Comparison of ENCODE assay signal across 1 cellular context in genomic region chr17:48491527-48492273, GRCh38.
TF ChIP-seq lines count a peak whose summit lies in the region.

No MANE protein-coding gene starts in this region.

TF ChIP-seq in K562, 482 proteins besides CTCF, POLR2A, EP300 and RAD21 (continued from another document):
- TF ChIP-seq, protein P1, sequence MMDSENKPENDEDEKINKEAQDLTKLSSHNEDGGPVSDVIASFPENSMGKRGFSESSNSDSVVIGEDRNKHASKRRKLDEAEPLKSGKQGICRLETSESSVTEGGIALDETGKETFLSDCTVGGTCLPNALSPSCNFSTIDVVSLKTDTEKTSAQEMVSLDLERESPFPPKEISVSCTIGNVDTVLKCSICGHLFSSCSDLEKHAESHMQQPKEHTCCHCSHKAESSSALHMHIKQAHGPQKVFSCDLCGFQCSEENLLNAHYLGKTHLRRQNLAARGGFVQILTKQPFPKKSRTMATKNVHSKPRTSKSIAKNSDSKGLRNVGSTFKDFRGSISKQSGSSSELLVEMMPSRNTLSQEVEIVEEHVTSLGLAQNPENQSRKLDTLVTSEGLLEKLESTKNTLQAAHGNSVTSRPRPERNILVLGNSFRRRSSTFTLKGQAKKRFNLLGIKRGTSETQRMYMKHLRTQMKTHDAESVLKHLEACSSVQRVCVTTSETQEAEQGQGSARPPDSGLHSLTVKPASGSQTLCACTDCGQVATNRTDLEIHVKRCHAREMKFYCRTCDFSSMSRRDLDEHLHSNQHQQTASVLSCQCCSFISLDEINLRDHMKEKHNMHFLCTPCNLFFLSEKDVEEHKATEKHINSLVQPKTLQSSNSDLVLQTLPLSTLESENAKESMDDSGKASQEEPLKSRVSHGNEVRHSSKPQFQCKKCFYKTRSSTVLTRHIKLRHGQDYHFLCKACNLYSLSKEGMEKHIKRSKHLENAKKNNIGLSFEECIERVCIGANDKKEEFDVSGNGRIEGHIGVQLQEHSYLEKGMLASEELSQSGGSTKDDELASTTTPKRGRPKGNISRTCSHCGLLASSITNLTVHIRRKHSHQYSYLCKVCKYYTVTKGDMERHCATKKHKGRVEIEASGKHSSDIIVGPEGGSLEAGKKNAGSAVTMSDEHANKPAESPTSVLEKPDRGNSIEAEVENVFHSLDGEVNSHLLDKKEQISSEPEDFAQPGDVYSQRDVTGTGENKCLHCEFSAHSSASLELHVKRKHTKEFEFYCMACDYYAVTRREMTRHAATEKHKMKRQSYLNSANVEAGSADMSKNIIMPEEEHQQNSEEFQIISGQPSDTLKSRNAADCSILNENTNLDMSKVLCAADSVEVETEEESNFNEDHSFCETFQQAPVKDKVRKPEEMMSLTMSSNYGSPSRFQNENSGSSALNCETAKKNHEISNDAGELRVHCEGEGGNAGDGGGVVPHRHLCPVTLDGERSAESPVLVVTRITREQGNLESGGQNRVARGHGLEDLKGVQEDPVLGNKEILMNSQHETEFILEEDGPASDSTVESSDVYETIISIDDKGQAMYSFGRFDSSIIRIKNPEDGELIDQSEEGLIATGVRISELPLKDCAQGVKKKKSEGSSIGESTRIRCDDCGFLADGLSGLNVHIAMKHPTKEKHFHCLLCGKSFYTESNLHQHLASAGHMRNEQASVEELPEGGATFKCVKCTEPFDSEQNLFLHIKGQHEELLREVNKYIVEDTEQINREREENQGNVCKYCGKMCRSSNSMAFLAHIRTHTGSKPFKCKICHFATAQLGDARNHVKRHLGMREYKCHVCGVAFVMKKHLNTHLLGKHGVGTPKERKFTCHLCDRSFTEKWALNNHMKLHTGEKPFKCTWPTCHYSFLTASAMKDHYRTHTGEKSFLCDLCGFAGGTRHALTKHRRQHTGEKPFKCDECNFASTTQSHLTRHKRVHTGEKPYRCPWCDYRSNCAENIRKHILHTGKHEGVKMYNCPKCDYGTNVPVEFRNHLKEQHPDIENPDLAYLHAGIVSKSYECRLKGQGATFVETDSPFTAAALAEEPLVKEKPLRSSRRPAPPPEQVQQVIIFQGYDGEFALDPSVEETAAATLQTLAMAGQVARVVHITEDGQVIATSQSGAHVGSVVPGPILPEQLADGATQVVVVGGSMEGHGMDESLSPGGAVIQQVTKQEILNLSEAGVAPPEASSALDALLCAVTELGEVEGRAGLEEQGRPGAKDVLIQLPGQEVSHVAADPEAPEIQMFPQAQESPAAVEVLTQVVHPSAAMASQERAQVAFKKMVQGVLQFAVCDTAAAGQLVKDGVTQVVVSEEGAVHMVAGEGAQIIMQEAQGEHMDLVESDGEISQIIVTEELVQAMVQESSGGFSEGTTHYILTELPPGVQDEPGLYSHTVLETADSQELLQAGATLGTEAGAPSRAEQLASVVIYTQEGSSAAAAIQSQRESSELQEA (IDR thresholded peaks at IDR 0.05; ENCODE audit: low read depth), result no peak
- TF ChIP-seq ZNF778 (CRISPR knock-in tag; IDR thresholded peaks at IDR 0.05) (no peak), TCF7 (IDR thresholded peaks at IDR 0.05; ENCODE audit: borderline replicate concordance) (no peak), SMARCA5 (IDR thresholded peaks at IDR 0.05) (peak; percentile 87; the same call in 1 of the 2 replicates), HNRNPK (IDR thresholded peaks at IDR 0.05; ENCODE audit: low read depth, low read length, poor library complexity, severe bottlenecking) (no peak), STAT6 (CRISPR knock-in tag; IDR thresholded peaks at IDR 0.05) (no peak), MEIS2 (IDR thresholded peaks at IDR 0.05; ENCODE audit: partially characterized antibody) (peak; percentile 42), NR2C1 (IDR thresholded peaks at IDR 0.05) (no peak), NR2C1 (tag; IDR thresholded peaks at IDR 0.05) (no peak), RHOXF2B (CRISPR knock-in tag; conservative IDR thresholded peaks at IDR 0.05) (no peak), OTX1 (CRISPR knock-in tag; IDR thresholded peaks at IDR 0.05) (no peak), ZNF780A (CRISPR knock-in tag; IDR thresholded peaks at IDR 0.05) (no peak), HDAC3 (IDR thresholded peaks at IDR 0.05; ENCODE audit: borderline replicate concordance, partially characterized antibody) (peak; percentile 55), HLTF (IDR thresholded peaks at IDR 0.05) (peak; percentile 63; the same call in 1 of the 2 replicates), BRD4 (IDR thresholded peaks at IDR 0.05) (0 out of 2 replicates have a peak, but pooled peaks have one; percentile 10), HDAC2 (IDR thresholded peaks at IDR 0.05) (0 out of 2 replicates have a peak, but pooled peaks have one; percentile 70), BMI1 (IDR thresholded peaks at IDR 0.05; ENCODE audit: low read length) (peak; percentile 44; the same call in 1 of the 2 replicates), FOSL1 (tag; conservative IDR thresholded peaks at IDR 0.05) (peak; percentile 45), STAT5A (IDR thresholded peaks at IDR 0.05; ENCODE audit: borderline replicate concordance, low read length) (peak; percentile 74), TRIM24 (IDR thresholded peaks at IDR 0.05) (no peak), NFE2L1 (tag; IDR thresholded peaks at IDR 0.05; ENCODE audit: borderline replicate concordance, low read depth) (no peak), FOXA3 (CRISPR knock-in tag; conservative IDR thresholded peaks at IDR 0.05 in 1 of 2, IDR thresholded peaks at IDR 0.05 in 1 of 2) (no peak), CC2D1A (IDR thresholded peaks at IDR 0.05) (peak; percentile 54; the same call in 1 of the 2 replicates), FOXK2 (conservative IDR thresholded peaks at IDR 0.05 in 1 of 2, IDR thresholded peaks at IDR 0.05 in 1 of 2; ENCODE audit: low read depth in 2 of 2) (peak; percentile 69 to 75), ZNF408 (CRISPR knock-in tag; IDR thresholded peaks at IDR 0.05; ENCODE audit: low read depth) (no peak), FUS (optimal IDR thresholded peaks at IDR 0.05; ENCODE audit: low read depth, low read length) (no peak), RFX1 (IDR thresholded peaks at IDR 0.05) (peak; percentile 87), ZBTB49 (CRISPR knock-in tag; IDR thresholded peaks at IDR 0.05; ENCODE audit: borderline replicate concordance) (no peak), ZNF140 (CRISPR knock-in tag; IDR thresholded peaks at IDR 0.05) (no peak), YY1 (IDR thresholded peaks at IDR 0.05; ENCODE audit: borderline replicate concordance in 1 of 3, control insufficient read depth in 1 of 3, extremely low read depth in 1 of 3, insufficient read depth in 3 of 3, insufficient read length in 1 of 3, insufficient replicate concordance in 2 of 3, low read depth in 1 of 3, low read length in 2 of 3) (no peak), ZNF384 (IDR thresholded peaks at IDR 0.05; ENCODE audit: low read depth, low read length) (peak; percentile 59; the same call in 1 of the 2 replicates), SMAD4 (CRISPR knock-in tag; conservative IDR thresholded peaks at IDR 0.05) (peak; percentile 88), SAP30 (IDR thresholded peaks at IDR 0.05; ENCODE audit: borderline replicate concordance, insufficient read depth, low read depth, low read length, poor library complexity, severe bottlenecking) (no peak), KDM1A (IDR thresholded peaks at IDR 0.05) (peak in 1 of 2 experiments; percentile 60; a peak in 1 of 4 replicates), JUND (IDR thresholded peaks at IDR 0.05; ENCODE audit: borderline replicate concordance, low read depth, low read length) (0 out of 2 replicates have a peak, but pooled peaks have one; percentile 7), JUND (tag; IDR thresholded peaks at IDR 0.05; ENCODE audit: borderline replicate concordance, low read depth, low read length) (no peak), HCFC1 (IDR thresholded peaks at IDR 0.05; ENCODE audit: low read depth, low read length) (no peak), TAF9B (IDR thresholded peaks at IDR 0.05; ENCODE audit: partially characterized antibody) (no peak), ZNF354B (CRISPR knock-in tag; IDR thresholded peaks at IDR 0.05) (no peak; the same call in 1 of the 2 replicates), ZBTB1 (CRISPR knock-in tag; IDR thresholded peaks at IDR 0.05; ENCODE audit: borderline replicate concordance, low read depth) (no peak), MTA3 (IDR thresholded peaks at IDR 0.05; ENCODE audit: borderline replicate concordance) (0 out of 2 replicates have a peak, but pooled peaks have one; percentile 21)
- TF ChIP-seq, protein P2, sequence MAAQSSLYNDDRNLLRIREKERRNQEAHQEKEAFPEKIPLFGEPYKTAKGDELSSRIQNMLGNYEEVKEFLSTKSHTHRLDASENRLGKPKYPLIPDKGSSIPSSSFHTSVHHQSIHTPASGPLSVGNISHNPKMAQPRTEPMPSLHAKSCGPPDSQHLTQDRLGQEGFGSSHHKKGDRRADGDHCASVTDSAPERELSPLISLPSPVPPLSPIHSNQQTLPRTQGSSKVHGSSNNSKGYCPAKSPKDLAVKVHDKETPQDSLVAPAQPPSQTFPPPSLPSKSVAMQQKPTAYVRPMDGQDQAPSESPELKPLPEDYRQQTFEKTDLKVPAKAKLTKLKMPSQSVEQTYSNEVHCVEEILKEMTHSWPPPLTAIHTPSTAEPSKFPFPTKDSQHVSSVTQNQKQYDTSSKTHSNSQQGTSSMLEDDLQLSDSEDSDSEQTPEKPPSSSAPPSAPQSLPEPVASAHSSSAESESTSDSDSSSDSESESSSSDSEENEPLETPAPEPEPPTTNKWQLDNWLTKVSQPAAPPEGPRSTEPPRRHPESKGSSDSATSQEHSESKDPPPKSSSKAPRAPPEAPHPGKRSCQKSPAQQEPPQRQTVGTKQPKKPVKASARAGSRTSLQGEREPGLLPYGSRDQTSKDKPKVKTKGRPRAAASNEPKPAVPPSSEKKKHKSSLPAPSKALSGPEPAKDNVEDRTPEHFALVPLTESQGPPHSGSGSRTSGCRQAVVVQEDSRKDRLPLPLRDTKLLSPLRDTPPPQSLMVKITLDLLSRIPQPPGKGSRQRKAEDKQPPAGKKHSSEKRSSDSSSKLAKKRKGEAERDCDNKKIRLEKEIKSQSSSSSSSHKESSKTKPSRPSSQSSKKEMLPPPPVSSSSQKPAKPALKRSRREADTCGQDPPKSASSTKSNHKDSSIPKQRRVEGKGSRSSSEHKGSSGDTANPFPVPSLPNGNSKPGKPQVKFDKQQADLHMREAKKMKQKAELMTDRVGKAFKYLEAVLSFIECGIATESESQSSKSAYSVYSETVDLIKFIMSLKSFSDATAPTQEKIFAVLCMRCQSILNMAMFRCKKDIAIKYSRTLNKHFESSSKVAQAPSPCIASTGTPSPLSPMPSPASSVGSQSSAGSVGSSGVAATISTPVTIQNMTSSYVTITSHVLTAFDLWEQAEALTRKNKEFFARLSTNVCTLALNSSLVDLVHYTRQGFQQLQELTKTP (IDR thresholded peaks at IDR 0.05; ENCODE audit: low read depth in 1 of 2, partially characterized antibody in 2 of 2), result peak in 1 of 2 experiments; percentile 67
- TF ChIP-seq, protein P3, sequence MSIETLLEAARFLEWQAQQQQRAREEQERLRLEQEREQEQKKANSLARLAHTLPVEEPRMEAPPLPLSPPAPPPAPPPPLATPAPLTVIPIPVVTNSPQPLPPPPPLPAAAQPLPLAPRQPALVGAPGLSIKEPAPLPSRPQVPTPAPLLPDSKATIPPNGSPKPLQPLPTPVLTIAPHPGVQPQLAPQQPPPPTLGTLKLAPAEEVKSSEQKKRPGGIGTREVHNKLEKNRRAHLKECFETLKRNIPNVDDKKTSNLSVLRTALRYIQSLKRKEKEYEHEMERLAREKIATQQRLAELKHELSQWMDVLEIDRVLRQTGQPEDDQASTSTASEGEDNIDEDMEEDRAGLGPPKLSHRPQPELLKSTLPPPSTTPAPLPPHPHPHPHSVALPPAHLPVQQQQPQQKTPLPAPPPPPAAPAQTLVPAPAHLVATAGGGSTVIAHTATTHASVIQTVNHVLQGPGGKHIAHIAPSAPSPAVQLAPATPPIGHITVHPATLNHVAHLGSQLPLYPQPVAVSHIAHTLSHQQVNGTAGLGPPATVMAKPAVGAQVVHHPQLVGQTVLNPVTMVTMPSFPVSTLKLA (conservative IDR thresholded peaks at IDR 0.05), result peak in 1 of 2 experiments; percentile 42; a peak in 2 of 4 replicates
- TF ChIP-seq, protein P4, sequence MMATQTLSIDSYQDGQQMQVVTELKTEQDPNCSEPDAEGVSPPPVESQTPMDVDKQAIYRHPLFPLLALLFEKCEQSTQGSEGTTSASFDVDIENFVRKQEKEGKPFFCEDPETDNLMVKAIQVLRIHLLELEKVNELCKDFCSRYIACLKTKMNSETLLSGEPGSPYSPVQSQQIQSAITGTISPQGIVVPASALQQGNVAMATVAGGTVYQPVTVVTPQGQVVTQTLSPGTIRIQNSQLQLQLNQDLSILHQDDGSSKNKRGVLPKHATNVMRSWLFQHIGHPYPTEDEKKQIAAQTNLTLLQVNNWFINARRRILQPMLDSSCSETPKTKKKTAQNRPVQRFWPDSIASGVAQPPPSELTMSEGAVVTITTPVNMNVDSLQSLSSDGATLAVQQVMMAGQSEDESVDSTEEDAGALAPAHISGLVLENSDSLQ (IDR thresholded peaks at IDR 0.05), result peak; percentile 74
TF ChIP-seq in K562: peak in this region for 54.
